8 cellular contexts compared by ENCODE assay signal in genomic region chr1:151196292-151196800, GRCh38. TPM values are rescaled to one million over a fixed set of nuclear protein-coding genes. Genes with fewer than 3 reads are reported as not detected.
DNase-seq lines count a peak whose midpoint lies in the region; ATAC-seq and TF ChIP-seq lines count a peak whose summit lies in the region.

No MANE protein-coding gene starts in this region.

- peaks cover 0 to 27% of the 10 kb centered on the region in 2 donors for H3K4me1 ChIP-seq in right atrium auricular region

- peak overlapping the region; percentile 91 for H3K27ac ChIP-seq in SK-N-MC
- peak overlapping the region; percentile 39 to 53 for H3K27ac ChIP-seq in right atrium auricular region

- H3K36me3 ChIP-seq in SK-N-MC (ENCODE audit: insufficient read depth, low read length) (no peaks in the 10 kb centered on the region), right atrium auricular region (no peaks in the 10 kb centered on the region)

- no peaks in the 10 kb centered on the region for H3K9me3 ChIP-seq in SK-N-MC (ENCODE audit: low read depth, low read length)
- no peaks in the 10 kb centered on the region for H3K9me3 ChIP-seq in right atrium auricular region

- H3K4me3 ChIP-seq in SK-N-MC = peak overlapping the region; percentile 77
- H3K4me3 ChIP-seq in right atrium auricular region = no peak overlapping the region
- H3K4me3 ChIP-seq in retinal pigment epithelial cell (ENCODE audit: low read length) = no peak overlapping the region

- peak overlapping the region; percentile 49 for H3K9ac ChIP-seq in SK-N-MC (ENCODE audit: insufficient read length)

- DNase-seq in EL = peak; percentile 90
- peak; percentile 74 for DNase-seq in NCI-H1105 treated with DMSO at 0.1 percent for 48 hours (lab: John Stamatoyannopoulos, UW)
- DNase-seq in SK-N-MC (ENCODE audit: low read depth, low spot score) = peak; percentile 91
- DNase-seq in anterior cingulate cortex (lab: John Stamatoyannopoulos, UW) = peak in 40 of 58 donors; percentile 0 to 74 (median 24)
- DNase-seq in right atrium auricular region (ENCODE audit: low spot score) = no peak
- no peak for DNase-seq in retinal pigment epithelial cell (ENCODE audit: low read depth)
- no peak for DNase-seq in GM19238 (ENCODE audit: insufficient read length, low spot score)

- no peaks in the 10 kb centered on the region for H3K27me3 ChIP-seq in right atrium auricular region

- ATAC-seq in HG03469 (IDR thresholded peaks at IDR 0.05; ENCODE audit: unreplicated experiment) = no peak

- TF ChIP-seq CTCF in right atrium auricular region (IDR thresholded peaks at IDR 0.05) = peak; percentile 42 to 66
- peak; percentile 65 for TF ChIP-seq CTCF in retinal pigment epithelial cell (conservative IDR thresholded peaks at IDR 0.05; ENCODE audit: low read depth, low read length)

RNA-seq across cellular contexts. Expression of gene PIP5K1A, which starts 2.0 kb away (rescaled TPM):
- total RNA-seq in right atrium auricular region = 10 to 100 TPM; 35.6 to 41.8 TPM

RNA-seq across cellular contexts. Expression of gene VPS72, which starts 6.3 kb away (rescaled TPM):
- total RNA-seq in right atrium auricular region = 10 to 100 TPM; 23.4 to 32.1 TPM

RNA-seq across cellular contexts. Expression of gene TMOD4, which starts 20.6 kb away (rescaled TPM):
- total RNA-seq in right atrium auricular region = not detected

RNA-seq across cellular contexts. Expression of gene SCNM1, which starts 30.4 kb away (rescaled TPM):
- 10 to 100 TPM; 14.4 to 14.7 TPM for total RNA-seq in right atrium auricular region

RNA-seq across cellular contexts. Expression of gene LYSMD1, which starts 30.6 kb away (rescaled TPM):
- 10 to 100 TPM; 14.6 to 16.1 TPM for total RNA-seq in right atrium auricular region

Comparison
In these comparisons a context has a peak if more than half of its experiments do, and no peak if none do; other contexts are left out.
1. DNase-seq: peak in EL (single experiment), NCI-H1105 treated with DMSO at 0.1 percent for 48 hours (single experiment), SK-N-MC (single experiment) and anterior cingulate cortex (40 of 58); none in right atrium auricular region (single experiment), retinal pigment epithelial cell (single experiment) and GM19238 (single experiment).